8 cellular contexts compared by ENCODE assay signal in the genomic region with DNA sequence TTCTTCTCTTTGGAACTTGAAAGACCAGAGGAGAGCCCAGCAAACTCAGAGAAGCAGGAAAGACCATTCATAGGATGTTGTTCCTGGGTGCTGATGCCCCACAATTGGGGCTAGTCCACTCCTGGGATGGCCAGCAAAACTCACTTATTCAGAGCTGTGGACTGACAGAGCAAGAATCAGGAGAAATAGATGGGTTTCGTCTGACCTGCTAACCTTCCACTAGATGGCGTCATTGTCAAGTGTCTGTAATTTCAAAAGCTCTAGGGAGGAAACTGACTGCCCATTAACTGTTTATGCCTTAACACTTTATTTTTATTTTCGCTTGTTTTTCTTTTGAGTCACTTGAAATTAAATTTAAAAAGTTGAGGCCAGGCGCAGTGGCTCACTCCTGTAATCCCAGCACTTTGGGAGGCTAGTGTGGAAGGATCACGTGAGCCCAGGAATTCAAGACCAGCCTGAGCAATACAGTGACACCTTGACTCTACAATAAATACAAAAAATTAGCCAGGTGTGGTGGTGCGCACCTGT. TPM values are rescaled to one million over a fixed set of nuclear protein-coding genes. Genes with fewer than 3 reads are reported as not detected.
DNase-seq lines count a peak whose midpoint lies in the region; ATAC-seq and TF ChIP-seq lines count a peak whose summit lies in the region.

No MANE protein-coding gene starts in this region.

- TF ChIP-seq CTCF in GM12865 (IDR thresholded peaks at IDR 0.05; ENCODE audit: insufficient read depth, low read depth, low read length, missing control alignments) (peak; percentile 65), RWPE1 (conservative IDR thresholded peaks at IDR 0.05; ENCODE audit: low read depth) (peak; percentile 90), testis (IDR thresholded peaks at IDR 0.05) (peak; percentile 72 to 78 (median 75))

- ATAC-seq in HG02981 (IDR thresholded peaks at IDR 0.05; ENCODE audit: unreplicated experiment), result no peak

- H3K4me1 ChIP-seq in testis, result peaks cover 6% of the 10 kb centered on the region

- DNase-seq in AG08396 (ENCODE audit: low spot score), result peak; percentile 71
- DNase-seq in GM12865 (ENCODE audit: low read depth), result peak; percentile 79
- DNase-seq in NCI-H1092 treated with DMSO at 0.1 percent for 48 hours (lab: John Stamatoyannopoulos, UW), result peak; percentile 74
- peak; percentile 66 for DNase-seq in RWPE1 (ENCODE audit: low spot score)
- peak; percentile 57 for DNase-seq in cerebellum (ENCODE audit: low spot score)
- DNase-seq in left kidney (ENCODE audit: low read depth, low spot score), result peak; percentile 88
- DNase-seq in testis, result no peak

- intact Hi-C loops in testis (cut with DNase I; ENCODE audit: low total_unique reads), result no loop called here

- no peak overlapping the region for H3K4me3 ChIP-seq in GM12865 (ENCODE audit: low read depth, low read length)
- H3K4me3 ChIP-seq in testis, result no peak overlapping the region

- H3K9me3 ChIP-seq in testis, result no peaks in the 10 kb centered on the region

- WGBS in testis, 2 donors, result 37 to 40% methylated on average over 6 of the region's 6 CpGs

- no peaks in the 10 kb centered on the region for H3K27me3 ChIP-seq in testis

- H3K27ac ChIP-seq in RWPE1 (no peak overlapping the region), testis (no peak overlapping the region)

- POLR2A ChIA-PET in RWPE1 (lab: Yijun Ruan, JAX; ENCODE audit: low non-redundant PET), result no interaction called here

- no peak for TF ChIP-seq POLR2A in testis (IDR thresholded peaks at IDR 0.05)

- CTCF ChIA-PET in RWPE1 (lab: Yijun Ruan, JAX), result interaction anchor here (0.6 to 2.6 kb wide), 20 partner anchors 10 to 427 kb away, joined by 3 to 15 read pairs (median 4); partner anchors contain the start of gene POLG2

- no peaks in the 10 kb centered on the region for H3K36me3 ChIP-seq in testis (ENCODE audit: low read depth, missing control alignments)

RNA-seq across cellular contexts. Expression of gene MILR1, which starts 28.7 kb away (rescaled TPM):
- 3.0 TPM for total RNA-seq in cerebellum
- 1 to 10 TPM; 3.1 to 5.5 TPM for total RNA-seq in testis
- 3.7 TPM for polyA plus RNA-seq in testis (ENCODE audit: insufficient read depth, low read depth, low replicate concordance)

RNA-seq across cellular contexts. Expression of gene PECAM1, which starts 29.5 kb away (rescaled TPM):
- total RNA-seq in cerebellum, result 6.8 TPM
- total RNA-seq in testis, result 10 to 100 TPM in 1 of 2 donors, 1 to 10 TPM in 1; 7.7 to 14.7 TPM
- polyA plus RNA-seq in testis (ENCODE audit: insufficient read depth, low read depth, low replicate concordance), result 33.0 TPM
